ENCODE assay signal across 1 cellular context in genomic region chr15:90320062-90320884, GRCh38.
TF ChIP-seq lines count a peak whose summit lies in the region.

No MANE protein-coding gene starts in this region.

TF ChIP-seq in GM23338, 12 proteins besides CTCF, POLR2A, EP300 and RAD21 (continued from another document):
- TF ChIP-seq ETS1 (IDR thresholded peaks at IDR 0.05) = no peak
- no peak for TF ChIP-seq ZNF331 (CRISPR knock-in tag; IDR thresholded peaks at IDR 0.05; ENCODE audit: low read depth)
- no peak for TF ChIP-seq EZH2 (IDR thresholded peaks at IDR 0.05; ENCODE audit: low read depth, unreplicated experiment)
- TF ChIP-seq EZH2phosphoT487 (IDR thresholded peaks at IDR 0.05; ENCODE audit: unreplicated experiment) = no peak
